Comparison of ENCODE assay signal across 8 cellular contexts in the genomic region with DNA sequence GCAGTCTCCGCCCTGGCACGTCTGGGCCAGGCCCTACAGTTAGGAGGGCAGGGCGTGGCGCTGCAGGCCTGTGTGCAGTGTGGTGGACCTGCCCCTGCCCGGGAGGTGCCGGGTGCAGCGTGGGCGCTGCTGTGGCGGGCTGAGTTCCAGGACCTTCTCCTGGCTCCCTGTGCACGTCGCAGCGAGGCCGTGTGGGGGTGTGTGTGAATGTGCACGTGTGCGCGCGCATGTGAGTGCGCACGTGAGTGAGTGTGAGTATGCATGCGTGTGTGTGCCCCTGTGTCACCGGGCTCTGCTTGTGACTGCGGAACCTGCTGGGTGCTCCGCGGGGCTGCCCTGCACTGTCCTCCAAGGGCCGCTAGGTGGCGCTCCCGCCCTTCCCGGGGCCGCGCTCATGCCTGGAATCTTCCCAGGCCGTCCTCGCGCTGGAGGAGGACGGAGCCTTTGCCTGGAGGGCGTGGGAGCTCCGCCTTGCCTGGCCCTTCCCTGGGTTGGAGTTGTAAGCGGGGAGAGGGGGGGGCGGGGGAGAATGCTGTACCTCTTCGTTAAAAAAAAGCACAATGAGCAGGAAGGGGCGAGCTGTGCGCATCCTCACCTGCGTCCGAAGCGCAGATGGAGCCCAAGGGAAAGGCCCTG.
DNase-seq lines count a peak whose midpoint lies in the region; ATAC-seq, FAIRE-seq and TF ChIP-seq lines count a peak whose summit lies in the region.

No MANE protein-coding gene starts in this region.

- TF ChIP-seq CTCF in endothelial cell of umbilical vein (IDR thresholded peaks at IDR 0.05; ENCODE audit: extremely low read depth in 1 of 2, insufficient read depth in 1 of 2, low read depth in 1 of 2, low read length in 2 of 2) (peak; percentile 97 to 99), mucosa of descending colon (IDR thresholded peaks at IDR 0.05) (peak; percentile 97)

- DNase-seq in Ammon's horn (ENCODE audit: low spot score) (peak; percentile 79), H4 (ENCODE audit: low spot score) (peak; percentile 83), NCI-H82 treated with DMSO at 0.1 percent for 48 hours (lab: John Stamatoyannopoulos, UW; ENCODE audit: unreplicated experiment) (peak; percentile 6), endothelial cell of umbilical vein (ENCODE audit: low read depth, low spot score) (peak; percentile 69), mucosa of descending colon (peak; percentile 88 to 91 (median 88))
- DNase-seq in activated CD8-positive, alpha-beta memory T cell treated with anti-CD3 and anti-CD28 coated beads, Interleukin-2, amount 50 U/mL, for 24 hours (ENCODE audit: extremely low read depth), result peak; percentile 25
- peak; percentile 81 for DNase-seq in stimulated activated CD8-positive, alpha-beta memory T cell treated with anti-CD3 and anti-CD28 coated beads, Interleukin-4, amount 100 ng/mL, for 48 hours

- POLR2A ChIA-PET in endothelial cell of umbilical vein (lab: Charles Lee), result no interaction called here

- CTCF ChIA-PET in endothelial cell of umbilical vein (lab: Charles Lee), result interaction anchor here (0.5 to 2.3 kb wide), 36 partner anchors 10 to 544 kb away, joined by 3 to 17 read pairs (median 4); partner anchors contain the start of gene KDM4B

- peaks cover 2 to 9% of the 10 kb centered on the region in 2 experiments for H3K36me3 ChIP-seq in endothelial cell of umbilical vein (ENCODE audit: control insufficient read depth in 2 of 2, extremely low read depth in 1 of 2, insufficient read depth in 2 of 2, low read length in 2 of 2)
- H3K36me3 ChIP-seq in mucosa of descending colon (ENCODE audit: low read depth), result no peaks in the 10 kb centered on the region

- H4K20me1 ChIP-seq in endothelial cell of umbilical vein (replicated peaks; ENCODE audit: control insufficient read depth, extremely low read depth, insufficient read depth, low read length), result no peaks in the 10 kb centered on the region

- no peak overlapping the region for H3K4me2 ChIP-seq in endothelial cell of umbilical vein (ENCODE audit: insufficient read depth, low read length)

- no peak overlapping the region for H3K9ac ChIP-seq in endothelial cell of umbilical vein (replicated peaks; ENCODE audit: extremely low read depth, insufficient read depth, low read length)

- BruUV-seq in endothelial cell of umbilical vein (replicated peaks; lab: Mats Ljungman, UMichigan), result no TSS peak

- no peaks in the 10 kb centered on the region for H3K79me2 ChIP-seq in endothelial cell of umbilical vein (ENCODE audit: control insufficient read depth, insufficient read depth, low read length)

- FAIRE-seq in endothelial cell of umbilical vein (lab: Jason Lieb, UNC), result peak; percentile 84

- intact Hi-C loops in endothelial cell of umbilical vein (cut with micrococcal nuclease) (loop anchor here (1.0 to 5.0 kb wide), 3 partner anchors 106 to 530 kb away; no protein-coding TSS in a partner anchor), mucosa of descending colon (cut with DNase I, micrococcal nuclease) (no loop called here)

- TF ChIP-seq POLR2A in endothelial cell of umbilical vein (IDR thresholded peaks at IDR 0.05; ENCODE audit: low read depth, low read length), result no peak

- no peaks in the 10 kb centered on the region for H3K9me3 ChIP-seq in endothelial cell of umbilical vein (replicated peaks; ENCODE audit: control insufficient read depth, insufficient read depth, low read length)
- H3K9me3 ChIP-seq in mucosa of descending colon, result no peaks in the 10 kb centered on the region

- dilution Hi-C loops in endothelial cell of umbilical vein (cut with MboI; ENCODE audit: extremely low pct_ligation_motif_present, low sequenced_read_pairs), result no loop called here

- H3K27me3 ChIP-seq in endothelial cell of umbilical vein (ENCODE audit: control insufficient read depth in 2 of 2, insufficient read depth in 2 of 2, low read length in 2 of 2), result no peaks in the 10 kb centered on the region

- H3K9me1 ChIP-seq in endothelial cell of umbilical vein (replicated peaks; ENCODE audit: control insufficient read depth, extremely low read depth, insufficient read depth, low read length), result no peaks in the 10 kb centered on the region

- no peak overlapping the region for H3K27ac ChIP-seq in endothelial cell of umbilical vein (ENCODE audit: insufficient read depth, low read depth, low read length)

- ATAC-seq in mucosa of descending colon, result peak; percentile 85
- ATAC-seq in GM18861 (IDR thresholded peaks at IDR 0.05; ENCODE audit: unreplicated experiment), result no peak

- H3K4me1 ChIP-seq in endothelial cell of umbilical vein (ENCODE audit: control insufficient read depth, extremely low read depth, insufficient read depth, low read length) (peaks cover 7% of the 10 kb centered on the region), mucosa of descending colon (ENCODE audit: low read depth) (peaks cover 35% of the 10 kb centered on the region)

- no peak overlapping the region for H2AFZ ChIP-seq in endothelial cell of umbilical vein (ENCODE audit: low read depth, low read length)

- no peak overlapping the region for H3K4me3 ChIP-seq in endothelial cell of umbilical vein (replicated peaks in 1 of 3; ENCODE audit: insufficient read depth in 1 of 3, low read depth in 1 of 3, low read length in 3 of 3)
- H3K4me3 ChIP-seq in mucosa of descending colon, result no peak overlapping the region

TF ChIP-seq in endothelial cell of umbilical vein, 7 proteins besides CTCF, POLR2A, EP300 and RAD21:
- TF ChIP-seq, protein P1, sequence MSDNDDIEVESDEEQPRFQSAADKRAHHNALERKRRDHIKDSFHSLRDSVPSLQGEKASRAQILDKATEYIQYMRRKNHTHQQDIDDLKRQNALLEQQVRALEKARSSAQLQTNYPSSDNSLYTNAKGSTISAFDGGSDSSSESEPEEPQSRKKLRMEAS (IDR thresholded peaks at IDR 0.05; ENCODE audit: insufficient read depth, insufficient read length), result peak; percentile 32
- no peak for TF ChIP-seq FOS (IDR thresholded peaks at IDR 0.05; ENCODE audit: borderline replicate concordance, insufficient read depth, low read length)
- no peak for TF ChIP-seq POLR2AphosphoS5 (IDR thresholded peaks at IDR 0.05; ENCODE audit: insufficient read depth, low read depth, low read length)
- TF ChIP-seq JUN (IDR thresholded peaks at IDR 0.05; ENCODE audit: borderline replicate concordance, insufficient read depth, insufficient read length, low read depth), result no peak

Comparison
In these comparisons a context has a peak if more than half of its experiments do, and no peak if none do; other contexts are left out.
1. DNase-seq: peak in every context shown above with its lines; median percentile 88 in mucosa of descending colon; 83 in H4; 81 in stimulated activated CD8-positive, alpha-beta memory T cell treated with anti-CD3 and anti-CD28 coated beads, Interleukin-4, amount 100 ng/mL, for 48 hours; 79 in Ammon's horn; 69 in endothelial cell of umbilical vein; 25 in activated CD8-positive, alpha-beta memory T cell treated with anti-CD3 and anti-CD28 coated beads, Interleukin-2, amount 50 U/mL, for 24 hours; 6 in NCI-H82 treated with DMSO at 0.1 percent for 48 hours.